10 cellular contexts compared by ENCODE assay signal in genomic region chr1:14486401-14487110, GRCh38.
A peak's percentile ranks its signal among the peaks of the same experiment; 100 is the strongest.
DNase-seq lines count a peak whose midpoint lies in the region; ATAC-seq and TF ChIP-seq lines count a peak whose summit lies in the region.
"Had no signal": no experiment of that assay in that cellular context is flagged by ENCODE, and none has a peak within 500 bp of the region (broad histone marks: within the 10 kb centered on the region; RNA-seq: fewer than 3 reads in every experiment).

No MANE protein-coding gene starts in this region.

- H3K79me2 ChIP-seq in trophoblast cell (ENCODE audit: control insufficient read depth, insufficient read depth, low read length, poor library complexity): no peaks in the 10 kb centered on the region

- CTCF ChIA-PET in RWPE1 (lab: Yijun Ruan, JAX): interaction anchor here (0.5 to 0.6 kb wide), 2 partner anchors 383 to 417 kb away, joined by 3 read pairs; no protein-coding TSS in a partner anchor
- CTCF ChIA-PET in naive thymus-derived CD4-positive, alpha-beta T cell (lab: Charles Lee): no interaction called here

- TF ChIP-seq CTCF in RWPE1 (conservative IDR thresholded peaks at IDR 0.05; ENCODE audit: low read depth) (no peak), fibroblast of villous mesenchyme (IDR thresholded peaks at IDR 0.05; ENCODE audit: insufficient read depth, low read depth, low read length) (no peak)

- no peaks in the 10 kb centered on the region for H3K4me1 Mint-ChIP-seq in naive thymus-derived CD4-positive, alpha-beta T cell

- H3K9me3 ChIP-seq in trophoblast cell (ENCODE audit: insufficient read depth, low read depth, low read length): peaks cover 3% of the 10 kb centered on the region
- no peaks in the 10 kb centered on the region for H3K9me3 ChIP-seq in naive thymus-derived CD4-positive, alpha-beta T cell (ENCODE audit: control insufficient read depth in 2 of 3, low read length in 3 of 3)

- H3K4ac ChIP-seq in trophoblast cell (ENCODE audit: low read depth, low read length): no peak overlapping the region

- no peaks in the 10 kb centered on the region for H3K27me3 ChIP-seq in trophoblast cell (ENCODE audit: insufficient read depth, low read length)
- H3K27me3 ChIP-seq in naive thymus-derived CD4-positive, alpha-beta T cell (ENCODE audit: control insufficient read depth in 2 of 2, insufficient read depth in 2 of 2, low read length in 2 of 2): no peaks in the 10 kb centered on the region

- no peak for ATAC-seq in naive thymus-derived CD4-positive, alpha-beta T cell
- no peak for ATAC-seq in HG02884 (IDR thresholded peaks at IDR 0.05; ENCODE audit: unreplicated experiment)

- H2BK5ac ChIP-seq in trophoblast cell (ENCODE audit: low read depth, low read length, poor library complexity): no peak overlapping the region

- H3K36me3 ChIP-seq in trophoblast cell (ENCODE audit: control insufficient read depth in 1 of 2, insufficient read depth in 2 of 2, low read length in 2 of 2): no peaks in the 10 kb centered on the region
- H3K36me3 ChIP-seq in naive thymus-derived CD4-positive, alpha-beta T cell (ENCODE audit: control insufficient read depth in 2 of 3, insufficient read depth in 3 of 3, low read length in 3 of 3): no peaks in the 10 kb centered on the region

- H3K4me3 ChIP-seq in fibroblast of villous mesenchyme (ENCODE audit: low read depth, low read length): no peak overlapping the region
- H3K4me3 ChIP-seq in trophoblast cell (ENCODE audit: low read depth, low read length): no peak overlapping the region
- no peak overlapping the region for H3K4me3 ChIP-seq in naive thymus-derived CD4-positive, alpha-beta T cell (ENCODE audit: low read length)

- no peak overlapping the region for H2BK12ac ChIP-seq in trophoblast cell (ENCODE audit: low read length)

- no peak overlapping the region for H3K27ac ChIP-seq in RWPE1
- no peak overlapping the region for H3K27ac ChIP-seq in trophoblast cell (ENCODE audit: low read depth, low read length)
- H3K27ac ChIP-seq in naive thymus-derived CD4-positive, alpha-beta T cell (ENCODE audit: low read depth, low read length): no peak overlapping the region
- H3K27ac ChIP-seq: KMS-11 had no signal

- intact Hi-C loops in naive thymus-derived CD4-positive, alpha-beta T cell (cut with micrococcal nuclease): no loop called here
- intact Hi-C loops in posterior vena cava (cut with DNase I) (loop anchor here in 1 of 2 donors (5.0 kb wide), 1 partner anchor 61 kb away; no protein-coding TSS in a partner anchor), posterior cingulate gyrus (cut with DNase I) (no loop called here)

- H3K14ac ChIP-seq in trophoblast cell (ENCODE audit: low read length): no peak overlapping the region

- H3K4me2 ChIP-seq in trophoblast cell (ENCODE audit: low read length): peak overlapping the region; percentile 21
- H3K4me2 ChIP-seq: KMS-11 had no signal

- H2BK120ac ChIP-seq in trophoblast cell (ENCODE audit: insufficient read depth, low read length, poor library complexity): no peak overlapping the region

- no peak overlapping the region for H3K4me3 Mint-ChIP-seq in naive thymus-derived CD4-positive, alpha-beta T cell
- H3K4me3 Mint-ChIP-seq: dendritic cell treated with granulocyte-macrophage colony-stimulating factor and Interleukin-4, amounts not matched to agents 40 ng/mL and 50 ng/mL, for 4 days had no signal

- H3K27ac Mint-ChIP-seq in naive thymus-derived CD4-positive, alpha-beta T cell: no peak overlapping the region
- H3K27ac Mint-ChIP-seq: dendritic cell treated with granulocyte-macrophage colony-stimulating factor and Interleukin-4, amounts not matched to agents 40 ng/mL and 50 ng/mL, for 4 days had no signal

- no peak overlapping the region for H2AFZ ChIP-seq in trophoblast cell (ENCODE audit: insufficient read depth, low read length, poor library complexity)

- DNase-seq in EL (peak; percentile 76), RWPE1 (ENCODE audit: low spot score) (peak; percentile 62), fibroblast of villous mesenchyme (ENCODE audit: low read depth) (peak; percentile 46), trophoblast cell (peak; percentile 95 to 99), posterior vena cava (ENCODE audit: low spot score) (no peak), posterior cingulate gyrus (no peak)
- DNase-seq in naive thymus-derived CD4-positive, alpha-beta T cell: no peak

- H3K27me3 Mint-ChIP-seq in naive thymus-derived CD4-positive, alpha-beta T cell: peaks cover 0 to 14% (median 6%) of the 10 kb centered on the region in 5 donors

- peaks cover 0 to 1% (median 0%) of the 10 kb centered on the region in 11 donors for H3K9me3 Mint-ChIP-seq in naive thymus-derived CD4-positive, alpha-beta T cell
- H3K9me3 Mint-ChIP-seq: dendritic cell treated with granulocyte-macrophage colony-stimulating factor and Interleukin-4, amounts not matched to agents 40 ng/mL and 50 ng/mL, for 4 days had no signal

- H3K79me1 ChIP-seq in trophoblast cell (ENCODE audit: low read length): no peaks in the 10 kb centered on the region

- H4K12ac ChIP-seq in trophoblast cell (ENCODE audit: low read depth, low read length): no peak overlapping the region

- H3K4me1 ChIP-seq in trophoblast cell (ENCODE audit: control insufficient read depth in 1 of 2, insufficient read depth in 2 of 2, low read length in 2 of 2): peaks cover 0 to 10% of the 10 kb centered on the region in 2 experiments
- no peaks in the 10 kb centered on the region for H3K4me1 ChIP-seq in naive thymus-derived CD4-positive, alpha-beta T cell (ENCODE audit: control insufficient read depth in 2 of 2, insufficient read depth in 2 of 2, low read length in 2 of 2)

- H2AK5ac ChIP-seq in trophoblast cell (ENCODE audit: low read length): no peak overlapping the region

- H3K23ac ChIP-seq in trophoblast cell (ENCODE audit: low read length): no peak overlapping the region

- no peak overlapping the region for H3K18ac ChIP-seq in trophoblast cell (ENCODE audit: low read length)

- H3K36me3 Mint-ChIP-seq in naive thymus-derived CD4-positive, alpha-beta T cell: no peaks in the 10 kb centered on the region

- H4K91ac ChIP-seq in trophoblast cell (ENCODE audit: low read depth, low read length): no peak overlapping the region

- H4K8ac ChIP-seq in trophoblast cell (ENCODE audit: low read depth, low read length): no peak overlapping the region

- POLR2A ChIA-PET in RWPE1 (lab: Yijun Ruan, JAX; ENCODE audit: low non-redundant PET): interaction anchor here (0.6 kb wide), 1 partner anchor 9 kb away, joined by 8 read pairs; no protein-coding TSS in a partner anchor
- POLR2A ChIA-PET in naive thymus-derived CD4-positive, alpha-beta T cell (lab: Charles Lee): no interaction called here

- WGBS in trophoblast cell (ENCODE audit: extremely low coverage, insufficient coverage, insufficient read length): no CpG with 5 or more reads among the region's 8 CpGs

- no peak overlapping the region for H3K9ac ChIP-seq in trophoblast cell (ENCODE audit: low read length)
- H3K9ac ChIP-seq: KMS-11 had no signal

Comparison
In these comparisons a context has a peak if more than half of its experiments do, and no peak if none do; other contexts are left out.
1. DNase-seq: peak in EL (single experiment), RWPE1 (single experiment), fibroblast of villous mesenchyme (single experiment) and trophoblast cell (2 of 2); none in naive thymus-derived CD4-positive, alpha-beta T cell (0 of 9), posterior vena cava (single experiment) and posterior cingulate gyrus (0 of 10).